8 cellular contexts compared by ENCODE assay signal in genomic region chr16:89827383-89828198, GRCh38. TPM values are rescaled to one million over a fixed set of nuclear protein-coding genes. Genes with fewer than 3 reads are reported as not detected.
DNase-seq lines count a peak whose midpoint lies in the region; ATAC-seq and TF ChIP-seq lines count a peak whose summit lies in the region.

No MANE protein-coding gene starts in this region.

- intact Hi-C loops in activated T-helper 2 cell treated with anti-CD3 and anti-CD28 coated beads, Interferon-gamma antibody, Interleukin-2, Interleukin-4, amounts not matched to agents 10 μg/mL and 5 μg/mL and 100 μg/mL, durations not matched to agents 14 hours and 24 hours and 36 hours (cut with micrococcal nuclease), result no loop called here

- peaks cover 2% of the 10 kb centered on the region for H3K4me1 Mint-ChIP-seq in activated T-helper 2 cell treated with anti-CD3 and anti-CD28 coated beads, Interferon-gamma antibody, Interleukin-2, Interleukin-4, amounts not matched to agents 10 μg/mL and 5 μg/mL and 100 μg/mL, durations not matched to agents 14 hours and 24 hours and 36 hours (ENCODE audit: low read depth)

- peak overlapping the region; percentile 65 for H3K27ac ChIP-seq in cardiac muscle cell

- no peak for ATAC-seq in HG03565 (IDR thresholded peaks at IDR 0.05; ENCODE audit: unreplicated experiment)
- no peak for ATAC-seq in HG02759 (IDR thresholded peaks at IDR 0.05; ENCODE audit: unreplicated experiment)

- H3K9me3 ChIP-seq in cardiac muscle cell (ENCODE audit: low read depth), result no peaks in the 10 kb centered on the region

- H3K4me3 Mint-ChIP-seq in activated T-helper 2 cell treated with anti-CD3 and anti-CD28 coated beads, Interferon-gamma antibody, Interleukin-2, Interleukin-4, amounts not matched to agents 10 μg/mL and 5 μg/mL and 100 μg/mL, durations not matched to agents 14 hours and 24 hours and 36 hours (ENCODE audit: low read depth), result peak overlapping the region; percentile 56

- TF ChIP-seq CTCF in BJ (IDR thresholded peaks at IDR 0.05; ENCODE audit: insufficient read depth, low read depth, low read length) (no peak), cardiac muscle cell (IDR thresholded peaks at IDR 0.05; ENCODE audit: low read depth, low read length) (no peak)

- H3K9me3 Mint-ChIP-seq in activated T-helper 2 cell treated with anti-CD3 and anti-CD28 coated beads, Interferon-gamma antibody, Interleukin-2, Interleukin-4, amounts not matched to agents 10 μg/mL and 5 μg/mL and 100 μg/mL, durations not matched to agents 14 hours and 24 hours and 36 hours, result no peaks in the 10 kb centered on the region

- peaks cover 9% of the 10 kb centered on the region for H3K4me1 ChIP-seq in cardiac muscle cell (ENCODE audit: low read depth)

- H3K27me3 ChIP-seq in BJ (ENCODE audit: control insufficient read depth, insufficient read depth, low read length) (no peaks in the 10 kb centered on the region), cardiac muscle cell (no peaks in the 10 kb centered on the region)

- H3K36me3 ChIP-seq in BJ (ENCODE audit: control insufficient read depth, insufficient read depth, low read length), result no peaks in the 10 kb centered on the region
- H3K36me3 ChIP-seq in cardiac muscle cell, result no peaks in the 10 kb centered on the region

- peak overlapping the region; percentile 64 for H3K4me3 ChIP-seq in BJ (ENCODE audit: low read depth, low read length)
- H3K4me3 ChIP-seq in cardiac muscle cell, result peak overlapping the region; percentile 57

- H3K27me3 Mint-ChIP-seq in activated T-helper 2 cell treated with anti-CD3 and anti-CD28 coated beads, Interferon-gamma antibody, Interleukin-2, Interleukin-4, amounts not matched to agents 10 μg/mL and 5 μg/mL and 100 μg/mL, durations not matched to agents 14 hours and 24 hours and 36 hours (ENCODE audit: low read depth), result peaks cover 15% of the 10 kb centered on the region

- no peak overlapping the region for H3K27ac Mint-ChIP-seq in activated T-helper 2 cell treated with anti-CD3 and anti-CD28 coated beads, Interferon-gamma antibody, Interleukin-2, Interleukin-4, amounts not matched to agents 10 μg/mL and 5 μg/mL and 100 μg/mL, durations not matched to agents 14 hours and 24 hours and 36 hours

- no peaks in the 10 kb centered on the region for H3K36me3 Mint-ChIP-seq in activated T-helper 2 cell treated with anti-CD3 and anti-CD28 coated beads, Interferon-gamma antibody, Interleukin-2, Interleukin-4, amounts not matched to agents 10 μg/mL and 5 μg/mL and 100 μg/mL, durations not matched to agents 14 hours and 24 hours and 36 hours (ENCODE audit: low read depth)

- POLR2A ChIA-PET in BJ (lab: Charles Lee), result no interaction called here

- DNase-seq in BJ (ENCODE audit: low read depth) (no peak), HK-2 (ENCODE audit: unreplicated experiment) (peak; percentile 74), cardiac muscle cell (ENCODE audit: low read depth in 1 of 2, low spot score in 1 of 2) (peak; percentile 54 to 77), pons (ENCODE audit: low spot score) (peak; percentile 15), NCI-H187 (lab: John Stamatoyannopoulos, UW) (no peak)
- DNase-seq in activated T-helper 2 cell treated with anti-CD3 and anti-CD28 coated beads, Interferon-gamma antibody, Interleukin-2, Interleukin-4, amounts not matched to agents 10 μg/mL and 5 μg/mL and 100 μg/mL, durations not matched to agents 14 hours and 24 hours and 36 hours (ENCODE audit: low spot score), result no peak

- CTCF ChIA-PET in BJ (lab: Yijun Ruan, JAX), result interaction anchor here (0.7 to 0.9 kb wide), 2 partner anchors 127 to 252 kb away, joined by 3 read pairs; partner anchors contain the start of gene CPNE7

RNA-seq across cellular contexts. Expression of gene SPIRE2, which starts 0.7 kb away (rescaled TPM):
- polyA plus RNA-seq in BJ (2011; rRNA removed), result 2.2 and 2.3 TPM in 2 replicates
- polyA minus RNA-seq in BJ (2011; rRNA and poly(A)+ RNA removed), result 1.8 and 2.7 TPM in 2 replicates
- total RNA-seq in activated T-helper 2 cell treated with anti-CD3 and anti-CD28 coated beads, Interferon-gamma antibody, Interleukin-2, Interleukin-4, amounts not matched to agents 10 μg/mL and 5 μg/mL and 100 μg/mL, durations not matched to agents 14 hours and 24 hours and 36 hours, result 1.9 and 2.7 TPM in 2 replicates
- total RNA-seq in cardiac muscle cell, result 4.1 and 7.8 TPM in 2 replicates
- 3.8 and 5.1 TPM in 2 replicates for polyA plus RNA-seq in cardiac muscle cell

RNA-seq across cellular contexts. Expression of gene FANCA, which starts 11.1 kb away (rescaled TPM):
- polyA plus RNA-seq in BJ (2011; rRNA removed), result 8.9 and 13.4 TPM in 2 replicates
- polyA minus RNA-seq in BJ (2011; rRNA and poly(A)+ RNA removed), result 13.1 and 20.5 TPM in 2 replicates
- 198 and 211 TPM in 2 replicates for total RNA-seq in activated T-helper 2 cell treated with anti-CD3 and anti-CD28 coated beads, Interferon-gamma antibody, Interleukin-2, Interleukin-4, amounts not matched to agents 10 μg/mL and 5 μg/mL and 100 μg/mL, durations not matched to agents 14 hours and 24 hours and 36 hours
- 20.7 and 26.2 TPM in 2 replicates for total RNA-seq in cardiac muscle cell
- 17.6 and 20.1 TPM in 2 replicates for polyA plus RNA-seq in cardiac muscle cell

RNA-seq across cellular contexts. Expression of gene TCF25, which starts 45.8 kb away (rescaled TPM):
- polyA plus RNA-seq in BJ (2011; rRNA removed) (131 and 219 TPM in 2 replicates), cardiac muscle cell (229 and 239 TPM in 2 replicates)
- polyA minus RNA-seq in BJ (2011; rRNA and poly(A)+ RNA removed), result 105 and 124 TPM in 2 replicates
- total RNA-seq in activated T-helper 2 cell treated with anti-CD3 and anti-CD28 coated beads, Interferon-gamma antibody, Interleukin-2, Interleukin-4, amounts not matched to agents 10 μg/mL and 5 μg/mL and 100 μg/mL, durations not matched to agents 14 hours and 24 hours and 36 hours, result 211 and 213 TPM in 2 replicates
- 206 and 300 TPM in 2 replicates for total RNA-seq in cardiac muscle cell

Comparison
In these comparisons a context has a peak if more than half of its experiments do, and no peak if none do; other contexts are left out.
1. DNase-seq: peak in HK-2 (single experiment), cardiac muscle cell (2 of 2) and pons (single experiment); none in BJ (single experiment), activated T-helper 2 cell treated with anti-CD3 and anti-CD28 coated beads, Interferon-gamma antibody, Interleukin-2, Interleukin-4, amounts not matched to agents 10 μg/mL and 5 μg/mL and 100 μg/mL, durations not matched to agents 14 hours and 24 hours and 36 hours (single experiment) and NCI-H187 (0 of 2).